15 cellular contexts compared by ENCODE assay signal in genomic region chr1:27661412-27662075, GRCh38. TPM values are rescaled to one million over a fixed set of nuclear protein-coding genes. Genes with fewer than 3 reads are reported as not detected.
DNase-seq lines count a peak whose midpoint lies in the region; ATAC-seq and TF ChIP-seq lines count a peak whose summit lies in the region.
"Had no signal": no experiment of that assay in that cellular context is flagged by ENCODE, and none has a peak within 500 bp of the region (broad histone marks: within the 10 kb centered on the region; RNA-seq: fewer than 3 reads in every experiment).

No MANE protein-coding gene starts in this region.

- H3K27ac ChIP-seq in BLaER1: peak overlapping the region; percentile 92
- peak overlapping the region; percentile 82 for H3K27ac ChIP-seq in CD4-positive, alpha-beta memory T cell (ENCODE audit: low read depth, low read length)
- H3K27ac ChIP-seq: SJCRH30 had no signal

- CTCF ChIA-PET in CD4-positive, alpha-beta memory T cell (lab: Charles Lee; ENCODE audit: partially characterized antibody): interaction anchor here (0.8 to 13.1 kb wide), 17 partner anchors 10 to 365 kb away, joined by 3 to 550 read pairs (median 8); partner anchors contain the start of genes AHDC1, FAM76A and IFI6

- ATAC-seq in activated naive CD4-positive, alpha-beta T cell treated with anti-CD3 and anti-CD28 coated beads, Interleukin-2, amount 50 U/mL, for 72 hours: no peak
- ATAC-seq in natural killer cell: no peak

- POLR2A ChIA-PET in CD4-positive, alpha-beta memory T cell (lab: Charles Lee; ENCODE audit: partially characterized antibody): interaction anchor here (1.4 to 6.9 kb wide), 11 partner anchors 10 to 265 kb away, joined by 4 to 237 read pairs (median 18); partner anchors contain the start of genes AHDC1 and IFI6

- no peaks in the 10 kb centered on the region for H3K27me3 Mint-ChIP-seq in CD4-positive, alpha-beta memory T cell
- no peaks in the 10 kb centered on the region for H3K27me3 Mint-ChIP-seq in natural killer cell (ENCODE audit: low read depth in 2 of 2)

- peak overlapping the region in 7 of 8 donors; percentile 54 to 92 (median 86) for H3K4me3 Mint-ChIP-seq in CD4-positive, alpha-beta memory T cell
- peak overlapping the region; percentile 90 for H3K4me3 Mint-ChIP-seq in natural killer cell

- H3K36me3 ChIP-seq in BLaER1: no peaks in the 10 kb centered on the region
- peaks cover 2% of the 10 kb centered on the region for H3K36me3 ChIP-seq in CD4-positive, alpha-beta memory T cell (ENCODE audit: insufficient read depth, low read length)
- H3K36me3 ChIP-seq: adrenal gland, SJCRH30 had no signal

- no peaks in the 10 kb centered on the region for H4K20me1 ChIP-seq in BLaER1

- H3K4me1 ChIP-seq in BLaER1: peaks cover 83% of the 10 kb centered on the region
- peaks cover 50% of the 10 kb centered on the region for H3K4me1 ChIP-seq in CD4-positive, alpha-beta memory T cell (ENCODE audit: insufficient read depth, low read length)

- intact Hi-C loops in CD4-positive, alpha-beta memory T cell (cut with micrococcal nuclease): loop anchor here (2.0 kb wide), 1 partner anchor 245 kb away; no protein-coding TSS in a partner anchor
- intact Hi-C loops in natural killer cell (cut with micrococcal nuclease): loop anchor here (2.0 kb wide), 4 partner anchors 43 to 365 kb away; no protein-coding TSS in a partner anchor

- peak overlapping the region; percentile 85 for H3K4me2 ChIP-seq in BLaER1

- peaks cover 0 to 2% (median 0%) of the 10 kb centered on the region in 8 donors for H3K9me3 Mint-ChIP-seq in CD4-positive, alpha-beta memory T cell
- peaks cover 5% of the 10 kb centered on the region in 2 donors for H3K9me3 Mint-ChIP-seq in activated naive CD4-positive, alpha-beta T cell treated with anti-CD3 and anti-CD28 coated beads, Interleukin-2, amount 50 U/mL, for 72 hours
- no peaks in the 10 kb centered on the region for H3K9me3 Mint-ChIP-seq in natural killer cell

- H3K4me1 Mint-ChIP-seq in CD4-positive, alpha-beta memory T cell: peaks cover 41 to 50% (median 47%) of the 10 kb centered on the region in 4 donors
- H3K4me1 Mint-ChIP-seq in natural killer cell: peaks cover 50 to 59% of the 10 kb centered on the region in 2 donors

- DNase-seq in CD4-positive, alpha-beta memory T cell: no peak
- DNase-seq in activated naive CD4-positive, alpha-beta T cell treated with anti-CD3 and anti-CD28 coated beads, Interleukin-2, amount 50 U/mL, for 72 hours (ENCODE audit: low spot score in 2 of 2): no peak
- DNase-seq in natural killer cell: no peak
- DNase-seq in NCI-H2196 (lab: John Stamatoyannopoulos, UW; ENCODE audit: unreplicated experiment): no peak
- DNase-seq in hepatic stellate cell (ENCODE audit: low spot score): no peak
- no peak for DNase-seq in NCI-H1417 treated with DMSO at 0.1 percent for 48 hours (lab: John Stamatoyannopoulos, UW)
- DNase-seq: adrenal gland, cerebellar nuclear complex, foreskin fibroblast, GOT3, NCI-H1694 treated with DMSO at 0.1 percent for 48 hours, NCI-H510A, SJCRH30 had no signal

- peaks cover 8 to 10% of the 10 kb centered on the region in 2 donors for H3K36me3 Mint-ChIP-seq in CD4-positive, alpha-beta memory T cell
- peaks cover 0 to 10% of the 10 kb centered on the region in 2 donors for H3K36me3 Mint-ChIP-seq in activated naive CD4-positive, alpha-beta T cell treated with anti-CD3 and anti-CD28 coated beads, Interleukin-2, amount 50 U/mL, for 72 hours
- no peaks in the 10 kb centered on the region for H3K36me3 Mint-ChIP-seq in natural killer cell

- no peak for TF ChIP-seq CTCF in natural killer cell (IDR thresholded peaks at IDR 0.05)

- H3K27me3 ChIP-seq in BLaER1: no peaks in the 10 kb centered on the region
- no peaks in the 10 kb centered on the region for H3K27me3 ChIP-seq in CD4-positive, alpha-beta memory T cell (ENCODE audit: insufficient read depth, low read length)
- H3K27me3 ChIP-seq: adrenal gland, SJCRH30 had no signal

- H3K4me3 ChIP-seq in BLaER1: no peak overlapping the region
- no peak overlapping the region for H3K4me3 ChIP-seq in CD4-positive, alpha-beta memory T cell (ENCODE audit: low read length in 2 of 2)
- H3K4me3 ChIP-seq: adrenal gland, SJCRH30 had no signal

- H3K9me3 ChIP-seq in BLaER1: no peaks in the 10 kb centered on the region
- H3K9me3 ChIP-seq in CD4-positive, alpha-beta memory T cell (ENCODE audit: control insufficient read depth in 1 of 2, low read length in 2 of 2): no peaks in the 10 kb centered on the region
- H3K9me3 ChIP-seq: adrenal gland, SJCRH30 had no signal

- peak overlapping the region; percentile 95 to 100 (median 99) for H3K27ac Mint-ChIP-seq in CD4-positive, alpha-beta memory T cell
- H3K27ac Mint-ChIP-seq in activated naive CD4-positive, alpha-beta T cell treated with anti-CD3 and anti-CD28 coated beads, Interleukin-2, amount 50 U/mL, for 72 hours: peak overlapping the region; percentile 50 to 92
- H3K27ac Mint-ChIP-seq in natural killer cell: peak overlapping the region; percentile 99 to 100

- H3K9ac ChIP-seq in BLaER1: no peak overlapping the region

RNA-seq across cellular contexts. Expression of gene IFI6, which starts 10.4 kb away (rescaled TPM):
- total RNA-seq in CD4-positive, alpha-beta memory T cell: 10 to 100 TPM; 23.0 to 24.9 TPM
- polyA plus RNA-seq in CD4-positive, alpha-beta memory T cell: 100 to 1,000 TPM in 1 of 2 donors, 10 to 100 TPM in 1; 61.6 to 139 TPM
- total RNA-seq in activated naive CD4-positive, alpha-beta T cell treated with anti-CD3 and anti-CD28 coated beads, Interleukin-2, amount 50 U/mL, for 72 hours: 100 to 1,000 TPM in 1 of 2 donors, 10 to 100 TPM in 1; 55.4 to 110 TPM
- 10 to 100 TPM; 26.7 to 36.0 (median 34.8) TPM for total RNA-seq in natural killer cell

RNA-seq across cellular contexts. Expression of gene FGR, which starts 26.6 kb away (rescaled TPM):
- total RNA-seq in CD4-positive, alpha-beta memory T cell: 1 to 10 TPM; 2.7 to 2.9 TPM
- polyA plus RNA-seq in CD4-positive, alpha-beta memory T cell: under 1 TPM; 0.12 to 0.15 TPM
- under 1 TPM; 0.29 to 0.68 TPM for total RNA-seq in activated naive CD4-positive, alpha-beta T cell treated with anti-CD3 and anti-CD28 coated beads, Interleukin-2, amount 50 U/mL, for 72 hours
- 100 to 1,000 TPM; 353 to 452 (median 362) TPM for total RNA-seq in natural killer cell
- total RNA-seq: SJCRH30 had no signal
- polyA plus RNA-seq: BJ had no signal

RNA-seq across cellular contexts. Expression of gene AHDC1, which starts 57.6 kb away (rescaled TPM):
- total RNA-seq in CD4-positive, alpha-beta memory T cell: 10 to 100 TPM; 18.4 to 19.2 TPM
- 1 to 10 TPM in 1 of 2 donors, under 1 TPM in 1; 0.02 to 1.7 TPM for polyA plus RNA-seq in CD4-positive, alpha-beta memory T cell
- 10 to 100 TPM; 12.8 to 16.5 TPM for total RNA-seq in activated naive CD4-positive, alpha-beta T cell treated with anti-CD3 and anti-CD28 coated beads, Interleukin-2, amount 50 U/mL, for 72 hours
- total RNA-seq in natural killer cell: 10 to 100 TPM; 39.6 to 67.0 (median 47.0) TPM

Comparison
In these comparisons a context has a peak if more than half of its experiments do, and no peak if none do; other contexts are left out.
1. RNA of gene FGR, which starts 26.6 kb away (total RNA-seq): 353 to 452 TPM in natural killer cell; 2.7 to 2.9 TPM in CD4-positive, alpha-beta memory T cell and 0.29 to 0.68 TPM in activated naive CD4-positive, alpha-beta T cell treated with anti-CD3 and anti-CD28 coated beads, Interleukin-2, amount 50 U/mL, for 72 hours; every median in the first group is over 10 times any median in the second.
2. Peak in every context shown above with its lines, with median percentiles within 50 percentile points of each other: H3K27ac Mint-ChIP-seq.